ENCODE assay signal across 9 cellular contexts in the genomic region with DNA sequence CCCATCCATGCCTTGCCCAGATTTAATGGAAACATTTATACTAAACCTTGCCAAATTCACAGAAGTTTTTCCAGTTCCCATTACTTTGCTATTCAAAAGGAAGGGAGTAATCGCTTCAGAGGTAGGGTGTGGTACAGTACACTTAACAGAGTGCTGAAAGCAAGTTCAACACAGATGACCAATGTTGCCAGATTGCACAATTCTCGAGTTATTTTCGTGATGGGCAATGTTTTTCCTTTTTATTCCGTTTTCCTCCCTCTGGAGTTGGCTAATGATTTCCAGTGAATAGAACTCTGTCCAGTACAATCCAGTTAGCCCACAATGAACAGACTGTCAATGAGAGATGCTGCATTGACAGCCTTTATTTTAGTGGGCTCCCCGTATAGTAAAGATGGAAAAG. TPM values are rescaled to one million over a fixed set of nuclear protein-coding genes. Genes with fewer than 3 reads are reported as not detected.
DNase-seq lines count a peak whose midpoint lies in the region; ATAC-seq, FAIRE-seq and TF ChIP-seq lines count a peak whose summit lies in the region.
"Had no signal": no experiment of that assay in that cellular context is flagged by ENCODE, and none has a peak within 500 bp of the region (broad histone marks: within the 10 kb centered on the region; RNA-seq: fewer than 3 reads in every experiment).

No MANE protein-coding gene starts in this region.

- H3K27me3 ChIP-seq in K562 (ENCODE audit: control insufficient read depth in 2 of 2, insufficient read depth in 2 of 2, low read length in 2 of 2) (peaks cover 0 to 4% of the 10 kb centered on the region in 2 experiments; a peak in 1 of 5 replicates), left ventricle myocardium inferior (ENCODE audit: low read depth) (no peaks in the 10 kb centered on the region)

- 19% methylated on average over 5 of the region's 5 CpGs for WGBS in K562 (ENCODE audit: insufficient coverage, low coverage, missing lambda C conversion rate)

- H3K9ac ChIP-seq in K562 (ENCODE audit: insufficient read depth in 1 of 2, low read depth in 2 of 2, low read length in 2 of 2), result no peak overlapping the region

- H3K4me1 ChIP-seq in K562 (replicated peaks in 1 of 2; ENCODE audit: control insufficient read depth in 2 of 2, insufficient read depth in 2 of 2, low read length in 2 of 2), result 0 out of 5 replicates have a peak, but pooled peaks cover 0 to 2% of the 10 kb centered on the region in 2 experiments
- H3K4me1 ChIP-seq in left ventricle myocardium inferior, result peaks cover 12% of the 10 kb centered on the region

- ATAC-seq in K562 (peak; percentile 17; the same call in 1 of the 3 replicates), HG03439 (IDR thresholded peaks at IDR 0.05; ENCODE audit: unreplicated experiment) (no peak)

- CTCF ChIA-PET in K562 (lab: Yijun Ruan, JAX; ENCODE audit: low intra/inter-chr PET ratio), result no interaction called here

- POLR2A ChIA-PET in K562 (lab: Yijun Ruan, JAX), result interaction anchor here (0.8 to 1.0 kb wide), 2 partner anchors 15 to 21 kb away, joined by 3 read pairs; no protein-coding TSS in a partner anchor

- no peaks in the 10 kb centered on the region for H3K9me3 ChIP-seq in K562 (replicated peaks; ENCODE audit: control insufficient read depth, insufficient read depth, low read depth, low read length)
- H3K9me3 ChIP-seq in left ventricle myocardium inferior (replicated peaks), result peaks cover 9% of the 10 kb centered on the region

- FAIRE-seq in K562 (lab: Jason Lieb, UNC), result no peak

- intact Hi-C loops in K562 (cut with micrococcal nuclease), result loop anchor here (10.0 kb wide), 1 partner anchor 426 kb away; no protein-coding TSS in a partner anchor
- intact Hi-C loops in left ventricle myocardium inferior (cut with micrococcal nuclease), result no loop called here

- TF ChIP-seq CTCF in K562 (IDR thresholded peaks at IDR 0.05 in 2 of 3, conservative IDR thresholded peaks at IDR 0.05 in 1 of 3; ENCODE audit: insufficient read depth in 2 of 3, low read depth in 1 of 3, low read length in 3 of 3) (no peak), left ventricle myocardium inferior (IDR thresholded peaks at IDR 0.05; ENCODE audit: borderline replicate concordance) (no peak)

- DNase-seq in GM03348 (ENCODE audit: low spot score), result peak; percentile 82
- DNase-seq in K562 (ENCODE audit: extremely low read depth in 1 of 4, low spot score in 3 of 4), result no peak
- DNase-seq in left ventricle myocardium inferior, result no peak
- no peak for DNase-seq in HPDE6-E6E7 (ENCODE audit: extremely low spot score)
- DNase-seq in NCI-H526 (lab: John Stamatoyannopoulos, UW), result no peak
- DNase-seq in activated CD4-positive, alpha-beta T cell treated with anti-CD3 and anti-CD28 coated beads for 4 hours, result no peak
- DNase-seq: NCI-H748 treated with DMSO at 0.1 percent for 48 hours had no signal

- H4K20me1 ChIP-seq in K562 (replicated peaks; ENCODE audit: control insufficient read depth, insufficient read depth, low read length), result no peaks in the 10 kb centered on the region

- H3K79me2 ChIP-seq in K562 (ENCODE audit: control insufficient read depth, insufficient read depth, low read length), result no peaks in the 10 kb centered on the region

- in situ Hi-C loops in K562 (cut with MboI), result no loop called here

- TF ChIP-seq EP300 in K562 (IDR thresholded peaks at IDR 0.05; ENCODE audit: low read length), result no peak

- no peak overlapping the region for H2AFZ ChIP-seq in K562 (ENCODE audit: low read depth, low read length)

- no TSS peak for BruUV-seq in K562 (replicated peaks; lab: Mats Ljungman, UMichigan)

- no peaks in the 10 kb centered on the region for H3K9me1 ChIP-seq in K562 (ENCODE audit: control insufficient read depth, insufficient read depth, low read length)

- H3K4me3 ChIP-seq in K562, result no peak overlapping the region
- H3K4me3 ChIP-seq in left ventricle myocardium inferior, result no peak overlapping the region
- peak overlapping the region in 1 of 7 experiments; percentile 11 for H3K4me3 ChIP-seq in skin epidermis

- TF ChIP-seq RAD21 in K562 (CRISPR knock-in tag; conservative IDR thresholded peaks at IDR 0.05 in 1 of 2, IDR thresholded peaks at IDR 0.05 in 1 of 2), result no peak

- no peak overlapping the region for H3K27ac ChIP-seq in K562 (ENCODE audit: extremely low read depth, low read depth, low read length)
- peak overlapping the region; percentile 58 for H3K27ac ChIP-seq in left ventricle myocardium inferior (replicated peaks)
- H3K27ac ChIP-seq in skin epidermis, result peak overlapping the region in 17 of 21 experiments; percentile 34 to 88 (median 78)

- no peak overlapping the region for H3K4me2 ChIP-seq in K562 (ENCODE audit: insufficient read depth, low read length)

- no peak for TF ChIP-seq POLR2A in K562 (conservative IDR thresholded peaks at IDR 0.05)

- H3K36me3 ChIP-seq in K562 (ENCODE audit: control insufficient read depth, insufficient read depth, low read length), result no peaks in the 10 kb centered on the region
- H3K36me3 ChIP-seq in left ventricle myocardium inferior, result no peaks in the 10 kb centered on the region

TF ChIP-seq in K562, 482 proteins besides CTCF, POLR2A, EP300 and RAD21 (continues in another document):
- no peak for TF ChIP-seq IFI16 (CRISPR knock-in tag; IDR thresholded peaks at IDR 0.05)
- no peak for TF ChIP-seq MTA1 (IDR thresholded peaks at IDR 0.05; ENCODE audit: borderline replicate concordance)
- TF ChIP-seq CEBPG (CRISPR knock-in tag; IDR thresholded peaks at IDR 0.05), result no peak
- TF ChIP-seq CEBPG (tag; conservative IDR thresholded peaks at IDR 0.05 in 1 of 2, IDR thresholded peaks at IDR 0.05 in 1 of 2), result peak; percentile 64 to 78; a peak in 3 of 4 replicates
- TF ChIP-seq JUN (IDR thresholded peaks at IDR 0.05; ENCODE audit: borderline replicate concordance, low read depth, low read length), result no peak
- no peak for TF ChIP-seq JUN (CRISPR knock-in tag; IDR thresholded peaks at IDR 0.05; ENCODE audit: borderline replicate concordance)
- no peak for TF ChIP-seq HNRNPUL1 (IDR thresholded peaks at IDR 0.05; ENCODE audit: low read length)
- no peak for TF ChIP-seq SLC30A9 (CRISPR knock-in tag; IDR thresholded peaks at IDR 0.05)
- no peak for TF ChIP-seq CBFB (CRISPR knock-in tag; IDR thresholded peaks at IDR 0.05)
- TF ChIP-seq MXD1 (CRISPR knock-in tag; IDR thresholded peaks at IDR 0.05; ENCODE audit: borderline replicate concordance, poor library complexity, severe bottlenecking), result no peak
- peak; percentile 87 for TF ChIP-seq CEBPB (tag; IDR thresholded peaks at IDR 0.05)

RNA-seq across cellular contexts. Expression of gene RANBP9, which starts 49.3 kb away (rescaled TPM):
- total RNA-seq in K562 (2011; cell fraction: chromatin; rRNA removed; ENCODE audit: low replicate concordance), result 23.7 and 84.5 TPM in 2 replicates
- 11.0 and 16.3 TPM in 2 replicates for total RNA-seq in K562 (2011; cell fraction: nucleolus; rRNA removed)
- total RNA-seq in K562 (2011; cell fraction: nucleoplasm; rRNA removed), result 31.1 and 32.8 TPM in 2 replicates
- total RNA-seq in K562 (2014; rRNA removed) (34.7 and 36.4 TPM in 2 replicates), K562 (2014; rRNA removed; fragmentation: Illumina TruSeq; extraction: Trizol) (64.8 and 74.0 TPM in 2 replicates), K562 (2015; rRNA removed; fragmentation: Illumina TruSeq; extraction: Trizol) (60.3 and 61.5 TPM in 2 replicates), K562 (2021) (80.4 and 87.0 TPM in 2 replicates), left ventricle myocardium inferior (33.2 TPM)
- polyA plus RNA-seq in K562 (2011; rRNA removed) (54.2 and 83.6 TPM in 2 replicates), K562 (2014; fragmentation: Illumina TruSeq; extraction: Trizol) (124 and 130 TPM in 2 replicates), K562 (2014; fragmentation: Nextera tagmentation; extraction: Ambion mirVana) (10 to 100 TPM; 27.5 to 31.2 TPM), K562 (2014; rRNA removed) (51.2 and 53.5 TPM in 2 replicates)
- 30.0 and 36.4 TPM in 2 replicates for polyA plus RNA-seq in K562 (2011; cell fraction: cytosol; rRNA removed)
- 43.2 and 52.8 TPM in 2 replicates for polyA plus RNA-seq in K562 (2011; cell fraction: nucleus; rRNA removed)
- 68.7 and 70.4 TPM in 2 replicates for polyA plus RNA-seq in K562 (2012)
- polyA minus RNA-seq in K562 (2011; rRNA and poly(A)+ RNA removed), result 126 and 143 TPM in 2 replicates
- 54.5 and 56.1 TPM in 2 replicates for polyA minus RNA-seq in K562 (2011; cell fraction: cytosol; rRNA and poly(A)+ RNA removed)
- 19.8 and 32.3 TPM in 2 replicates for polyA minus RNA-seq in K562 (2011; cell fraction: nucleus; rRNA and poly(A)+ RNA removed)

RNA-seq across cellular contexts. Expression of gene MCUR1, which starts 53.4 kb away (rescaled TPM):
- 9.3 and 14.6 TPM in 2 replicates for total RNA-seq in K562 (2011; cell fraction: chromatin; rRNA removed; ENCODE audit: low replicate concordance)
- 7.3 and 8.6 TPM in 2 replicates for total RNA-seq in K562 (2011; cell fraction: nucleolus; rRNA removed)
- 14.8 and 27.5 TPM in 2 replicates for total RNA-seq in K562 (2011; cell fraction: nucleoplasm; rRNA removed)
- total RNA-seq in K562 (2014; rRNA removed) (42.2 and 42.5 TPM in 2 replicates), K562 (2014; rRNA removed; fragmentation: Illumina TruSeq; extraction: Trizol) (46.8 and 52.6 TPM in 2 replicates), K562 (2015; rRNA removed; fragmentation: Illumina TruSeq; extraction: Trizol) (52.9 and 55.5 TPM in 2 replicates), K562 (2021) (60.2 and 62.6 TPM in 2 replicates), left ventricle myocardium inferior (30.7 TPM)
- polyA plus RNA-seq in K562 (2011; rRNA removed) (20.5 and 27.9 TPM in 2 replicates), K562 (2014; fragmentation: Illumina TruSeq; extraction: Trizol) (28.8 and 34.6 TPM in 2 replicates), K562 (2014; fragmentation: Nextera tagmentation; extraction: Ambion mirVana) (1 to 10 TPM; 5.1 to 7.7 TPM), K562 (2014; rRNA removed) (35.4 and 41.4 TPM in 2 replicates)
- 17.9 and 19.6 TPM in 2 replicates for polyA plus RNA-seq in K562 (2011; cell fraction: cytosol; rRNA removed)
- polyA plus RNA-seq in K562 (2011; cell fraction: nucleus; rRNA removed), result 5.9 and 6.6 TPM in 2 replicates
- 27.9 and 32.3 TPM in 2 replicates for polyA plus RNA-seq in K562 (2012)
- polyA minus RNA-seq in K562 (2011; rRNA and poly(A)+ RNA removed), result 22.3 and 25.4 TPM in 2 replicates
- polyA minus RNA-seq in K562 (2011; cell fraction: cytosol; rRNA and poly(A)+ RNA removed), result 12.9 and 13.6 TPM in 2 replicates
- 5.7 and 7.9 TPM in 2 replicates for polyA minus RNA-seq in K562 (2011; cell fraction: nucleus; rRNA and poly(A)+ RNA removed)
